22 cellular contexts compared by ENCODE assay signal in the genomic region with DNA sequence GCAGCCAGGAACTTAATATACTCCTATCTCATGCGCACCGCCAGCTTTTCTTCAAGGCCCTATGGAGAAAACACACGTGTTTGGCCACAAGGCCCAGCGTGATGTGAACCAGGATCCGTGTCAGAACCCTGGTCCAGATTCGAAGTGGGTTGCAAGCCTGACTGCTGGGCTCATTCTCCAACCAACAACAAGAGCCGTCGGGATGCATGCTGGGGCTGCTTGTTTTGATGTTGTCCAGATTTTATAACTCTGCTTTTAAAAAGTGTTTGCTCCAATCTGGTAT. TPM values are rescaled to one million over a fixed set of nuclear protein-coding genes. Genes with fewer than 3 reads are reported as not detected.
"Had no signal": no experiment of that assay in that cellular context is flagged by ENCODE, and none has a peak within 500 bp of the region (broad histone marks: within the 10 kb centered on the region; RNA-seq: fewer than 3 reads in every experiment).

No MANE protein-coding gene starts in this region.

- H3K36me3 ChIP-seq: prostate gland, spleen, tibial artery had no signal

- H3K4me1 ChIP-seq: prostate gland, spleen, tibial artery had no signal

- H3K9me3 ChIP-seq: body of pancreas, prostate gland, spleen, tibial artery had no signal

- H3K27me3 ChIP-seq: body of pancreas, tibial artery had no signal

- H3K36me3 Mint-ChIP-seq: activated CD4-positive, alpha-beta memory T cell treated with anti-CD3 and anti-CD28 coated beads for 36 hours; memory B cell; stimulated activated memory B cell treated with anti-CD40 and anti-IgM and Interleukin-4, amounts not matched to agents 10 μg/mL and 1 μg/mL and 100 μg/mL, for 72 hours had no signal

- H3K4me3 ChIP-seq: body of pancreas, prostate gland, SK-N-MC, spleen, tibial artery had no signal

- DNase-seq: activated B cell treated with CpG ODN at 0.5 μM for 24 hours; activated CD4-positive, alpha-beta memory T cell treated with anti-CD3 and anti-CD28 coated beads for 36 hours; activated CD4-positive, alpha-beta T cell treated with anti-CD3 and anti-CD28 coated beads for 4 hours; activated naive CD4-positive, alpha-beta T cell; caudate nucleus; dorsolateral prefrontal cortex; SHP77; spleen; stimulated activated CD4-positive, alpha-beta T cell treated with anti-CD3 and anti-CD28 coated beads, Interleukin-4, amount 100 ng/mL, for 4 hours had no signal

- H3K27ac Mint-ChIP-seq: activated B cell treated with CpG ODN at 0.5 μM for 24 hours; activated CD4-positive, alpha-beta memory T cell treated with anti-CD3 and anti-CD28 coated beads for 36 hours; activated T-helper 17 cell treated with anti-CD3 and anti-CD28 coated beads, Interleukin-2, amount 50 U/mL, for 72 hours; memory B cell; stimulated activated memory B cell treated with anti-CD40 and anti-IgM and Interleukin-4, amounts not matched to agents 10 μg/mL and 1 μg/mL and 100 μg/mL, for 72 hours had no signal

- H3K4me3 Mint-ChIP-seq: activated B cell treated with CpG ODN at 0.5 μM for 24 hours; activated CD4-positive, alpha-beta memory T cell treated with anti-CD3 and anti-CD28 coated beads for 36 hours; activated T-helper 17 cell treated with anti-CD3 and anti-CD28 coated beads, Interleukin-2, amount 50 U/mL, for 72 hours; memory B cell; stimulated activated memory B cell treated with anti-CD40 and anti-IgM and Interleukin-4, amounts not matched to agents 10 μg/mL and 1 μg/mL and 100 μg/mL, for 72 hours had no signal

- H3K9me3 Mint-ChIP-seq: activated B cell treated with CpG ODN at 0.5 μM for 24 hours; activated CD4-positive, alpha-beta memory T cell treated with anti-CD3 and anti-CD28 coated beads for 36 hours; activated T-helper 17 cell treated with anti-CD3 and anti-CD28 coated beads, Interleukin-2, amount 50 U/mL, for 72 hours; memory B cell; stimulated activated memory B cell treated with anti-CD40 and anti-IgM and Interleukin-4, amounts not matched to agents 10 μg/mL and 1 μg/mL and 100 μg/mL, for 72 hours had no signal

- H3K4me1 Mint-ChIP-seq: activated B cell treated with CpG ODN at 0.5 μM for 24 hours; activated T-helper 17 cell treated with anti-CD3 and anti-CD28 coated beads, Interleukin-2, amount 50 U/mL, for 72 hours; memory B cell; stimulated activated memory B cell treated with anti-CD40 and anti-IgM and Interleukin-4, amounts not matched to agents 10 μg/mL and 1 μg/mL and 100 μg/mL, for 72 hours had no signal

- ATAC-seq: activated T-helper 17 cell treated with anti-CD3 and anti-CD28 coated beads, Interleukin-2, amount 50 U/mL, for 72 hours; body of pancreas; stimulated activated memory B cell treated with anti-CD40 and anti-IgM and Interleukin-4, amounts not matched to agents 10 μg/mL and 1 μg/mL and 100 μg/mL, for 72 hours had no signal

- H3K27ac ChIP-seq: body of pancreas, epithelial cell of prostate, prostate gland, SK-N-MC, spleen, tibial artery had no signal

RNA-seq across cellular contexts. Expression of a gene that starts 0.5 kb away (rescaled TPM):
- total RNA-seq: activated B cell treated with CpG ODN at 0.5 μM for 24 hours; activated CD4-positive, alpha-beta memory T cell treated with anti-CD3 and anti-CD28 coated beads for 36 hours; activated T-helper 17 cell treated with anti-CD3 and anti-CD28 coated beads, Interleukin-2, amount 50 U/mL, for 72 hours; body of pancreas; liver; omental fat pad; prostate gland; sciatic nerve; spleen; T-helper 2 cell treated with Interferon-gamma antibody and Interleukin-4, amounts not matched to agents 100 ng/mL and 5 ng/mL, for 36 hours had no signal
- polyA plus RNA-seq: liver, neural cell, spleen had no signal
